Comparison of ENCODE assay signal across 11 cellular contexts in the genomic region with DNA sequence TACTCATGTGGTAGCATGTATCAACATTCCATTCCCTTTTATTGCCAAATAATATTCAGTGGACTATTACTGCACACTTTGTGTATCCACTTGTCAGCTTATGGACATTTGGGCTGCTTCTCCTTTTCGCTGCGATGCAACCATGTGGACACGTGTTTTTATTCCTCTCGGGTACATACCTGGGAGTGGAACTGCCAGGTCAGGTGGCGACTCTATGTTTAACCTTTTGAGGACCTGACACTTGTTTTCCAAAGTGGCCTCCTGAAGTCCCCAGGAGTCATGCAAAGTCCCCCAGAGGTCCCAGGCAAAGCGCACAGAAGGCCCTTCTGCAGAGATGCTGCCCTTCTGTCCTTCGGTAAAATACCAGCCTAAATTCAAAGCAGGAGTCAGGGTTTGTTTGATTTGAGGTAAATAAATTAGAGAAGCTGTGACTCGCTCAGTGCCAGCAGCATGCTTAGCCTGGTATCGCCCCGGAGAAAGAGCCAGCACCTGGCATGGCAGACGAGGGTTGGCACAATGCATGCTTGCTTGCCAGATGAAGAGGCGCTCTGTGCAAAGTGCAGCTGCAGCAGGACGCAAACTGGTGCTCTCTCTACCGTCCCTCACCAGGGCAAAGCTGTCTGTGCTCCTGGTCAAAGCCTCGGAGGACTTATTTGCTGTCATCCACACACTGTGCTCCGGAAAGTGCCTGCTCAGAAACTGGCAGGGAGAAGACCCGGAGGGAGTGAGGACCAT. TPM values are rescaled to one million over a fixed set of nuclear protein-coding genes. Genes with fewer than 3 reads are reported as not detected.
DNase-seq lines count a peak whose midpoint lies in the region; ATAC-seq and TF ChIP-seq lines count a peak whose summit lies in the region.
"Had no signal": no experiment of that assay in that cellular context is flagged by ENCODE, and none has a peak within 500 bp of the region (broad histone marks: within the 10 kb centered on the region; RNA-seq: fewer than 3 reads in every experiment).

No MANE protein-coding gene starts in this region.

- ATAC-seq in RWPE2 (ENCODE audit: low read depth) = peak; percentile 50
- ATAC-seq in psoas muscle = peak; percentile 45 to 58 (median 50)
- ATAC-seq in GM21825 (IDR thresholded peaks at IDR 0.05; ENCODE audit: unreplicated experiment) = no peak
- ATAC-seq: activated CD8-positive, alpha-beta T cell treated with anti-CD3 and anti-CD28 coated beads, Interleukin-2, amount 10 ng/mL, durations not matched to agents 7 days and 5 days had no signal

- H3K36me3 ChIP-seq in RWPE2 (ENCODE audit: low read depth) (0 out of 2 replicates have a peak, but pooled peaks cover 4% of the 10 kb centered on the region), left ventricle myocardium inferior (no peaks in the 10 kb centered on the region), psoas muscle (ENCODE audit: insufficient read depth in 1 of 2, low read depth in 1 of 2) (no peaks in the 10 kb centered on the region)

- H3K4me3 ChIP-seq in RWPE2 (ENCODE audit: severe bottlenecking) (no peak overlapping the region), left ventricle myocardium inferior (peak overlapping the region; percentile 1), psoas muscle (peak overlapping the region; percentile 28)
- H3K4me3 ChIP-seq: PC-9 had no signal

- TF ChIP-seq CTCF in RWPE2 (IDR thresholded peaks at IDR 0.05; ENCODE audit: poor library complexity, severe bottlenecking) = no peak
- no peak for TF ChIP-seq CTCF in left ventricle myocardium inferior (IDR thresholded peaks at IDR 0.05; ENCODE audit: borderline replicate concordance)
- TF ChIP-seq CTCF in psoas muscle (IDR thresholded peaks at IDR 0.05) = no peak

- H3K9me3 ChIP-seq in RWPE2 (ENCODE audit: severe bottlenecking) = no peaks in the 10 kb centered on the region
- no peaks in the 10 kb centered on the region for H3K9me3 ChIP-seq in left ventricle myocardium inferior (replicated peaks)
- H3K9me3 ChIP-seq in psoas muscle = no peaks in the 10 kb centered on the region

- 35 to 37% (median 37%) methylated on average over 17 of the region's 17 CpGs for WGBS in psoas muscle, 3 donors

- DNase-seq in NCI-H128 (lab: John Stamatoyannopoulos, UW; ENCODE audit: unreplicated experiment) (peak; percentile 36), RWPE2 (ENCODE audit: low spot score) (no peak), left ventricle myocardium inferior (peak; percentile 63), psoas muscle (peak in 1 of 2 donors; percentile 60)
- no peak for DNase-seq in effector CD8-positive, alpha-beta T cell (lab: John Stamatoyannopoulos, UW)
- DNase-seq in activated naive CD4-positive, alpha-beta T cell treated with anti-CD3 and anti-CD28 coated beads, Interleukin-2, amount 50 U/mL, for 16 hours = no peak
- DNase-seq in NK-92 treated with Interleukin-12 subunit alpha and Interleukin-12 subunit beta, amount 100 ng/mL, for 24 hours (lab: John Stamatoyannopoulos, UW) = no peak
- DNase-seq: activated CD8-positive, alpha-beta T cell treated with anti-CD3 and anti-CD28 coated beads, Interleukin-2, amount 10 ng/mL, durations not matched to agents 7 days and 5 days; PC-9; stimulated activated CD4-positive, alpha-beta T cell treated with anti-CD3 and anti-CD28 coated beads, Interleukin-1b, Interleukin-23, amount 100 ng/mL, for 48 hours had no signal

- H3K27ac ChIP-seq in RWPE2 (ENCODE audit: poor library complexity, severe bottlenecking) (peak overlapping the region; percentile 69), left ventricle myocardium inferior (replicated peaks) (peak overlapping the region; percentile 91), psoas muscle (peak overlapping the region; percentile 89)
- H3K27ac ChIP-seq: PC-9 had no signal

- H3K4me1 ChIP-seq in RWPE2 (ENCODE audit: insufficient read depth, poor library complexity, severe bottlenecking) = peaks cover 56% of the 10 kb centered on the region
- peaks cover 100% of the 10 kb centered on the region for H3K4me1 ChIP-seq in left ventricle myocardium inferior
- peaks cover 96% of the 10 kb centered on the region for H3K4me1 ChIP-seq in psoas muscle

- no peaks in the 10 kb centered on the region for H3K27me3 ChIP-seq in RWPE2 (ENCODE audit: insufficient read depth, poor library complexity, severe bottlenecking)
- no peaks in the 10 kb centered on the region for H3K27me3 ChIP-seq in left ventricle myocardium inferior (ENCODE audit: low read depth)
- H3K27me3 ChIP-seq in psoas muscle (ENCODE audit: insufficient read depth in 3 of 3, low read length in 2 of 3) = no peaks in the 10 kb centered on the region

- intact Hi-C loops in left ventricle myocardium inferior (cut with micrococcal nuclease) (no loop called here), psoas muscle (cut with DNase I) (loop anchor here (5.0 kb wide), 1 partner anchor 37 kb away; the partner anchor contains the start of gene HIPK2 (in 2 of the 2))

RNA-seq across cellular contexts. Expression of gene HIPK2, which starts 37.8 kb away (rescaled TPM):
- total RNA-seq in left ventricle myocardium inferior = 127 TPM
- 100 to 1,000 TPM in 2 of 4 donors, 10 to 100 TPM in 2; 74.7 to 166 (median 99.6) TPM for total RNA-seq in psoas muscle
- polyA plus RNA-seq in psoas muscle = 10 to 100 TPM; 18.1 to 78.5 (median 26.0) TPM

Comparison
In these comparisons a context has a peak if more than half of its experiments do, and no peak if none do; other contexts are left out.
1. DNase-seq: peak in NCI-H128 (single experiment) and left ventricle myocardium inferior (single experiment); none in RWPE2 (single experiment), effector CD8-positive, alpha-beta T cell (single experiment), activated naive CD4-positive, alpha-beta T cell treated with anti-CD3 and anti-CD28 coated beads, Interleukin-2, amount 50 U/mL, for 16 hours (single experiment) and NK-92 treated with Interleukin-12 subunit alpha and Interleukin-12 subunit beta, amount 100 ng/mL, for 24 hours (single experiment).
2. Peak in every context shown above with its lines, with median percentiles within 50 percentile points of each other: H3K27ac ChIP-seq.